8 cellular contexts compared by ENCODE assay signal in the genomic region with DNA sequence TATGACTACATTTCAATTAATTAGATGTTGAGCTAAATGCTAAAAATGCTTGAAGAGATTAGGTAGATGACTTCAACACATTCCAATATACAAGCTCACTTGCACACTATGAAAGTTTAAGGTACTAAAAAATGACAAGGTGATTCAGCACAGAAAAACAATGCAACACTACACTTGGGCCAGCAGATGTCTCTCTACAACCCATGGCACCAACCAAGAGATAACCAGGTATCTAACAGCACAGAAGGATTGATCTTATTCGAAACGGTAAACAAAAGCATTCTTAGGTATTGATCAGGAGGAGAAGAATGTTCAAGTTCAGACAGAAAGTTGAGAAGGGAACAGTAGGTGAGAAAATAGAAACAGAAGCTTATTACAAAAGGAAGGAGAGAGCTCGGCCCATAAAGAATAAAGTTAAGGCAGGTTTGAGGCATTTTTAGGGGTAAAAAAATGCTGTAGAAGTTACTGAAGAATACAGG.
DNase-seq lines count a peak whose midpoint lies in the region; ATAC-seq and TF ChIP-seq lines count a peak whose summit lies in the region.

No MANE protein-coding gene starts in this region.

- peak overlapping the region; percentile 42 for H3K27ac ChIP-seq in OCI-LY1 (ENCODE audit: low read depth, low read length, poor library complexity, severe bottlenecking)
- H3K27ac ChIP-seq in effector memory CD4-positive, alpha-beta T cell (ENCODE audit: insufficient read depth, low read length, poor library complexity, severe bottlenecking), result peak overlapping the region; percentile 54

- TF ChIP-seq CTCF in OCI-LY1 (IDR thresholded peaks at IDR 0.05; ENCODE audit: low read length), result peak; percentile 99

- H3K4me1 ChIP-seq in OCI-LY1 (ENCODE audit: insufficient read depth, low read length, severe bottlenecking), result peaks cover 10% of the 10 kb centered on the region
- H3K4me1 ChIP-seq in effector memory CD4-positive, alpha-beta T cell (ENCODE audit: control insufficient read depth, insufficient read depth, low read length, poor library complexity, severe bottlenecking), result peaks cover 50% of the 10 kb centered on the region

- peaks cover 38% of the 10 kb centered on the region for H3K79me2 ChIP-seq in OCI-LY1 (ENCODE audit: insufficient read depth, low read length)

- H2AFZ ChIP-seq in OCI-LY1 (ENCODE audit: low read length), result no peak overlapping the region

- no peak overlapping the region for H3K27ac Mint-ChIP-seq in activated T-cell treated with anti-CD3 and anti-CD28 coated beads, Interleukin-2, amount 50 U/mL, for 72 hours
- no peak overlapping the region for H3K27ac Mint-ChIP-seq in naive B cell

- H3K9me2 ChIP-seq in OCI-LY1 (ENCODE audit: low read depth, low read length), result no peaks in the 10 kb centered on the region

- no peak overlapping the region for H3K4me2 ChIP-seq in OCI-LY1 (ENCODE audit: low read length)

- no peaks in the 10 kb centered on the region for H3K9me3 Mint-ChIP-seq in activated T-cell treated with anti-CD3 and anti-CD28 coated beads, Interleukin-2, amount 50 U/mL, for 72 hours
- H3K9me3 Mint-ChIP-seq in naive B cell, result no peaks in the 10 kb centered on the region

- ATAC-seq in activated T-cell treated with anti-CD3 and anti-CD28 coated beads, Interleukin-2, amount 50 U/mL, for 72 hours (replicated peaks in 1 of 2), result peak; percentile 68 to 78
- ATAC-seq in HG03280 (IDR thresholded peaks at IDR 0.05; ENCODE audit: unreplicated experiment) (peak; percentile 80), naive B cell (ENCODE audit: low read depth in 2 of 2) (peak; percentile 83 to 84), HG02884 (IDR thresholded peaks at IDR 0.05; ENCODE audit: unreplicated experiment) (no peak)

- H3K4me1 Mint-ChIP-seq in activated T-cell treated with anti-CD3 and anti-CD28 coated beads, Interleukin-2, amount 50 U/mL, for 72 hours (ENCODE audit: low read depth), result peaks cover 18% of the 10 kb centered on the region
- peaks cover 25 to 31% (median 30%) of the 10 kb centered on the region in 3 donors for H3K4me1 Mint-ChIP-seq in naive B cell

- no peak overlapping the region for H3K4me3 ChIP-seq in OCI-LY1 (ENCODE audit: low read depth, low read length, poor library complexity, severe bottlenecking)
- H3K4me3 ChIP-seq in effector memory CD4-positive, alpha-beta T cell (ENCODE audit: insufficient read depth, low read depth, low read length, poor library complexity, severe bottlenecking), result no peak overlapping the region

- peaks cover 0 to 14% of the 10 kb centered on the region in 2 donors for H3K36me3 Mint-ChIP-seq in activated T-cell treated with anti-CD3 and anti-CD28 coated beads, Interleukin-2, amount 50 U/mL, for 72 hours (ENCODE audit: insufficient read depth in 2 of 2)
- peaks cover 0 to 9% of the 10 kb centered on the region in 2 donors for H3K36me3 Mint-ChIP-seq in naive B cell

- no peak overlapping the region for H3K9ac ChIP-seq in OCI-LY1 (ENCODE audit: low read length)

- peaks cover 4% of the 10 kb centered on the region; the same call in 1 of the 2 replicates for H3F3A ChIP-seq in OCI-LY1 (ENCODE audit: insufficient read depth, low read length)

- no peak overlapping the region for H3K4me3 Mint-ChIP-seq in activated T-cell treated with anti-CD3 and anti-CD28 coated beads, Interleukin-2, amount 50 U/mL, for 72 hours
- no peak overlapping the region for H3K4me3 Mint-ChIP-seq in naive B cell

- no peaks in the 10 kb centered on the region for H3K27me3 Mint-ChIP-seq in activated T-cell treated with anti-CD3 and anti-CD28 coated beads, Interleukin-2, amount 50 U/mL, for 72 hours (ENCODE audit: low read depth)
- H3K27me3 Mint-ChIP-seq in naive B cell, result no peaks in the 10 kb centered on the region

- H3K27me3 ChIP-seq in OCI-LY1 (ENCODE audit: insufficient read depth, low read length), result no peaks in the 10 kb centered on the region
- H3K27me3 ChIP-seq in effector memory CD4-positive, alpha-beta T cell (replicated peaks; ENCODE audit: control insufficient read depth, insufficient read depth, low read length, poor library complexity, severe bottlenecking), result no peaks in the 10 kb centered on the region

- no peaks in the 10 kb centered on the region for H3K9me3 ChIP-seq in OCI-LY1 (ENCODE audit: low read length)
- H3K9me3 ChIP-seq in effector memory CD4-positive, alpha-beta T cell (ENCODE audit: control insufficient read depth, low read length), result no peaks in the 10 kb centered on the region

- no peak for DNase-seq in activated T-cell treated with anti-CD3 and anti-CD28 coated beads, Interleukin-2, amount 50 U/mL, for 72 hours
- no peak for DNase-seq in activated T-cell treated with anti-CD3 and anti-CD28 coated beads, Interleukin-2, amount 50 U/mL, for 48 hours
- no peak for DNase-seq in effector memory CD4-positive, alpha-beta T cell
- DNase-seq in naive B cell, result peak; percentile 34
- DNase-seq in NK-92 (lab: John Stamatoyannopoulos, UW; ENCODE audit: unreplicated experiment), result no peak

- peaks cover 92% of the 10 kb centered on the region for H3K36me3 ChIP-seq in OCI-LY1 (ENCODE audit: insufficient read depth, low read length)
- no peaks in the 10 kb centered on the region for H3K36me3 ChIP-seq in effector memory CD4-positive, alpha-beta T cell (ENCODE audit: control insufficient read depth, insufficient read depth, low read length)

- no peaks in the 10 kb centered on the region for H4K20me1 ChIP-seq in OCI-LY1 (ENCODE audit: insufficient read depth, low read length)
